ENCODE assay signal across 27 cellular contexts in genomic region chr19:12623361-12624031, GRCh38.
"Had no signal": no experiment of that assay in that cellular context is flagged by ENCODE, and none has a peak within 500 bp of the region (broad histone marks: within the 10 kb centered on the region; RNA-seq: fewer than 3 reads in every experiment).

No MANE protein-coding gene starts in this region.

- ATAC-seq: mucosa of descending colon; natural killer cell treated with Interleukin-12 subunit alpha and Interleukin-12 subunit beta and Interleukin-15 and Interleukin-18, amount 100 ng/mL, for 72 hours; psoas muscle; stimulated activated memory B cell treated with anti-CD40 and anti-IgM and Interleukin-4, amounts not matched to agents 10 μg/mL and 1 μg/mL and 100 μg/mL, for 72 hours; upper lobe of right lung had no signal

- H3K4me2 ChIP-seq: smooth muscle cell had no signal

- H3K4me3 Mint-ChIP-seq: activated naive CD4-positive, alpha-beta T cell treated with anti-CD3 and anti-CD28 coated beads for 36 hours; activated naive CD8-positive, alpha-beta T cell treated with anti-CD3 and anti-CD28 coated beads for 36 hours; natural killer cell treated with Interleukin-12 subunit alpha and Interleukin-12 subunit beta and Interleukin-15 and Interleukin-18, amount 100 ng/mL, for 72 hours; stimulated activated memory B cell treated with anti-CD40 and anti-IgM and Interleukin-4, amounts not matched to agents 10 μg/mL and 1 μg/mL and 100 μg/mL, for 72 hours had no signal

- H3K27me3 Mint-ChIP-seq: activated naive CD8-positive, alpha-beta T cell treated with anti-CD3 and anti-CD28 coated beads for 36 hours; natural killer cell treated with Interleukin-12 subunit alpha and Interleukin-12 subunit beta and Interleukin-15 and Interleukin-18, amount 100 ng/mL, for 72 hours; stimulated activated memory B cell treated with anti-CD40 and anti-IgM and Interleukin-4, amounts not matched to agents 10 μg/mL and 1 μg/mL and 100 μg/mL, for 72 hours had no signal

- H3K4me1 ChIP-seq: left ventricle myocardium inferior, suprapubic skin, upper lobe of right lung had no signal

- DNase-seq: activated CD4-positive, alpha-beta T cell treated with anti-CD3 and anti-CD28 coated beads for 4 hours; activated CD4-positive, alpha-beta T cell treated with anti-CD3 and anti-CD28 coated beads, Interleukin-2, amount 50 U/mL, for 48 hours; activated CD4-positive, CD25-positive, alpha-beta regulatory T cell; activated CD8-positive, alpha-beta memory T cell treated with anti-CD3 and anti-CD28 coated beads for 24 hours; activated effector memory CD4-positive, alpha-beta T cell treated with anti-CD3 and anti-CD28 coated beads, Interleukin-2, amount 50 U/mL, for 16 hours; activated naive CD4-positive, alpha-beta T cell treated with anti-CD3 and anti-CD28 coated beads for 36 hours; activated naive CD8-positive, alpha-beta T cell treated with anti-CD3 and anti-CD28 coated beads for 36 hours; brain microvascular endothelial cell; esophagus squamous epithelium; foreskin melanocyte; islet precursor cell; left ventricle myocardium inferior; mesendoderm; mucosa of descending colon; psoas muscle; stimulated activated CD4-positive, alpha-beta T cell treated with anti-CD3 and anti-CD28 coated beads, Interleukin-1b, Interleukin-23, amount 100 ng/mL, for 48 hours; stimulated activated CD4-positive, alpha-beta T cell treated with anti-CD3 and anti-CD28 coated beads, Interleukin-4, amount 100 ng/mL, for 4 hours; stimulated activated CD8-positive, alpha-beta memory T cell treated with anti-CD3 and anti-CD28 coated beads, Interleukin-4, amount 100 ng/mL, for 48 hours; tibial artery had no signal

- H3K27ac Mint-ChIP-seq: activated naive CD4-positive, alpha-beta T cell treated with anti-CD3 and anti-CD28 coated beads for 36 hours; activated naive CD8-positive, alpha-beta T cell treated with anti-CD3 and anti-CD28 coated beads for 36 hours; natural killer cell treated with Interleukin-12 subunit alpha and Interleukin-12 subunit beta and Interleukin-15 and Interleukin-18, amount 100 ng/mL, for 72 hours; stimulated activated memory B cell treated with anti-CD40 and anti-IgM and Interleukin-4, amounts not matched to agents 10 μg/mL and 1 μg/mL and 100 μg/mL, for 72 hours had no signal

- H3K27ac ChIP-seq: ascending aorta, brain microvascular endothelial cell, epithelial cell of prostate, esophagus squamous epithelium, left ventricle myocardium inferior, psoas muscle, suprapubic skin, tibial artery, upper lobe of right lung had no signal

- H3K27me3 ChIP-seq: ascending aorta, brain microvascular endothelial cell, esophagus squamous epithelium, suprapubic skin, tibial artery, upper lobe of right lung had no signal

- H3K4me3 ChIP-seq: ascending aorta, esophagus squamous epithelium, left ventricle myocardium inferior, lung, mucosa of descending colon, psoas muscle, smooth muscle cell, suprapubic skin, tibial artery, upper lobe of right lung had no signal
